Comparison of ENCODE assay signal across 8 cellular contexts in the genomic region with DNA sequence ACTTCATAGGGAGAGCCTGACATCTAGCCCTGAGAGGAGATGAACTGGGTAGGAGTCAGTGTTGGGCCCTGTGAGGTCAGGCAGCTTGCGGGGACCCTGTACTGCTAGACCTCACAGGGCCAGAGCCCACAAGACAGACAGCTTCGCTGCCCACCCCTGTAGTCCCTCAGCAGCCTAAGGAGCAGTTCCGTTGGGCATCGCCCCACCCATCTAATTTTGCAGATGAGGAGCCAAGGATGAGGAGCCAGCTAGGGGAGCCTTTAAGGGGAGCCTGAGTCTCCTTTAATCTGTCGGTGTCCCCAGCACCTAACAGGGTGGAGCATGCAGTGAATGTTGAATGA. TPM values are rescaled to one million over a fixed set of nuclear protein-coding genes. Genes with fewer than 3 reads are reported as not detected.
DNase-seq lines count a peak whose midpoint lies in the region; ATAC-seq and TF ChIP-seq lines count a peak whose summit lies in the region.

No MANE protein-coding gene starts in this region.

- H3K4me3 ChIP-seq in HAP-1 (peak overlapping the region; percentile 100), WI38 (ENCODE audit: low read depth, low read length) (peak overlapping the region; percentile 97), gastroesophageal sphincter (peak overlapping the region; percentile 58 to 96), psoas muscle (peak overlapping the region; percentile 95)

- ATAC-seq in gastroesophageal sphincter (peak; percentile 7), psoas muscle (peak; percentile 4 to 24 (median 8))

- DNase-seq in HAP-1 (ENCODE audit: low spot score in 2 of 2) (peak in 1 of 2 experiments; percentile 29), psoas muscle (peak in 1 of 2 donors; percentile 50), ureter (ENCODE audit: low spot score) (no peak), NCI-H510A (lab: John Stamatoyannopoulos, UW) (no peak), NCI-H2171 (lab: John Stamatoyannopoulos, UW) (no peak)

- TF ChIP-seq CTCF in C4-2B (conservative IDR thresholded peaks at IDR 0.05) = no peak
- no peak for TF ChIP-seq CTCF in WI38 (IDR thresholded peaks at IDR 0.05; ENCODE audit: low read depth, low read length)
- TF ChIP-seq CTCF in gastroesophageal sphincter (IDR thresholded peaks at IDR 0.05) = no peak
- TF ChIP-seq CTCF in psoas muscle (IDR thresholded peaks at IDR 0.05) = no peak

- H3K27me3 ChIP-seq in HAP-1 (ENCODE audit: low read depth) = no peaks in the 10 kb centered on the region
- H3K27me3 ChIP-seq in gastroesophageal sphincter = no peaks in the 10 kb centered on the region
- no peaks in the 10 kb centered on the region for H3K27me3 ChIP-seq in psoas muscle (ENCODE audit: insufficient read depth in 3 of 3, low read length in 2 of 3)

- no peaks in the 10 kb centered on the region for H3K9me3 ChIP-seq in HAP-1
- H3K9me3 ChIP-seq in gastroesophageal sphincter = no peaks in the 10 kb centered on the region
- H3K9me3 ChIP-seq in psoas muscle = no peaks in the 10 kb centered on the region

- H3K36me3 ChIP-seq in HAP-1 (replicated peaks) (peaks cover 37% of the 10 kb centered on the region), gastroesophageal sphincter (peaks cover 0 to 33% of the 10 kb centered on the region in 2 donors), psoas muscle (ENCODE audit: insufficient read depth in 1 of 2, low read depth in 1 of 2) (peaks cover 6 to 42% of the 10 kb centered on the region in 2 donors)

- peaks cover 4% of the 10 kb centered on the region for H3K4me1 ChIP-seq in HAP-1
- H3K4me1 ChIP-seq in gastroesophageal sphincter = peaks cover 0 to 32% (median 17%) of the 10 kb centered on the region in 3 donors
- H3K4me1 ChIP-seq in psoas muscle = peaks cover 19% of the 10 kb centered on the region

- intact Hi-C loops in psoas muscle (cut with DNase I) = loop anchor here in 1 of 2 donors (1.0 to 5.0 kb wide), 3 partner anchors 16 to 100 kb away; a partner anchor contains a TSS

- TF ChIP-seq EP300 in gastroesophageal sphincter (IDR thresholded peaks at IDR 0.05) = no peak

- WGBS in gastroesophageal sphincter (ENCODE audit: low coverage in 1 of 2), 2 donors = 0% methylated on average over 1 of the region's 5 CpGs; no CpG with 5 or more reads in 1 of the 2 donors
- WGBS in psoas muscle, 3 donors = 9 to 14% (median 13%) methylated on average over 5 of the region's 5 CpGs

- TF ChIP-seq POLR2A in gastroesophageal sphincter (IDR thresholded peaks at IDR 0.05) = no peak

- H3K27ac ChIP-seq in C4-2B = peak overlapping the region; percentile 97
- H3K27ac ChIP-seq in gastroesophageal sphincter = peak overlapping the region; percentile 67 to 93 (median 91)
- H3K27ac ChIP-seq in psoas muscle = peak overlapping the region; percentile 89

- in situ Hi-C loops in HAP-1 (cut with MboI; ENCODE audit: low sequenced_read_pairs) = loop anchor here (5.0 kb wide), 1 partner anchor 100 kb away; no protein-coding TSS in a partner anchor

RNA-seq across cellular contexts. Expression of a gene that starts 0.8 kb away (rescaled TPM):
- total RNA-seq in gastroesophageal sphincter (10 to 100 TPM; 72.2 to 91.9 (median 85.3) TPM), psoas muscle (100 to 1,000 TPM; 155 to 233 (median 187) TPM), ureter (150 TPM)
- polyA plus RNA-seq in psoas muscle = 100 to 1,000 TPM; 211 to 355 (median 240) TPM

RNA-seq across cellular contexts. Expression of a gene that starts 16.7 kb away (rescaled TPM):
- total RNA-seq in gastroesophageal sphincter (10 to 100 TPM; 23.6 to 51.0 (median 28.3) TPM), psoas muscle (10 to 100 TPM; 22.9 to 44.6 (median 39.9) TPM), ureter (55.5 TPM)
- 10 to 100 TPM; 21.0 to 47.5 (median 28.1) TPM for polyA plus RNA-seq in psoas muscle

RNA-seq across cellular contexts. Expression of a gene that starts 24.1 kb away (rescaled TPM):
- total RNA-seq in gastroesophageal sphincter (10 to 100 TPM; 44.4 to 65.1 (median 56.9) TPM), psoas muscle (10 to 100 TPM; 47.7 to 66.2 (median 55.4) TPM), ureter (162 TPM)
- 10 to 100 TPM; 28.8 to 50.0 (median 37.2) TPM for polyA plus RNA-seq in psoas muscle

RNA-seq across cellular contexts. Expression of a gene that starts 31.4 kb away (rescaled TPM):
- under 1 TPM in 1 of 4 donors, not detected in 3; 0.31 TPM for total RNA-seq in gastroesophageal sphincter
- 1,000 to 10,000 TPM in 3 of 4 donors, 100 to 1,000 TPM in 1; 639 to 2,539 (median 1,923) TPM for total RNA-seq in psoas muscle
- polyA plus RNA-seq in psoas muscle = 1,000 to 10,000 TPM in 2 of 3 donors, 100 to 1,000 TPM in 1; 169 to 1,914 (median 1,496) TPM
- total RNA-seq in ureter = 0.75 TPM
